8 cellular contexts compared by ENCODE assay signal in genomic region chr1:225445644-225446297, GRCh38. TPM values are rescaled to one million over a fixed set of nuclear protein-coding genes. Genes with fewer than 3 reads are reported as not detected.
DNase-seq lines count a peak whose midpoint lies in the region; ATAC-seq, FAIRE-seq and TF ChIP-seq lines count a peak whose summit lies in the region.

No MANE protein-coding gene starts in this region.

- peak in 1 of 5 donors; percentile 47 for DNase-seq in CD8-positive, alpha-beta memory T cell
- DNase-seq in OCI-M1 (lab: John Stamatoyannopoulos, UW) (peak; percentile 48), pancreas (peak in 2 of 6 donors; percentile 10), RKO (ENCODE audit: low spot score) (no peak), MG63 (no peak)
- no peak for DNase-seq in activated CD4-positive, CD25-positive, alpha-beta regulatory T cell (lab: John Stamatoyannopoulos, UW)

- H3K27ac Mint-ChIP-seq in CD8-positive, alpha-beta memory T cell = peak overlapping the region; percentile 68 to 98 (median 94)

- H3K4me1 Mint-ChIP-seq in CD8-positive, alpha-beta memory T cell = peaks cover 52 to 62% (median 60%) of the 10 kb centered on the region in 3 donors

- peak overlapping the region; percentile 29 for H3K27ac ChIP-seq in CD8-positive, alpha-beta memory T cell (ENCODE audit: low read depth, low read length)
- peak overlapping the region; percentile 23 for H3K27ac ChIP-seq in duodenal mucosa (ENCODE audit: low read depth, low read length)
- H3K27ac ChIP-seq in pancreas = peak overlapping the region in 3 of 4 donors; percentile 38 to 81 (median 76)

- POLR2A ChIA-PET in CD8-positive, alpha-beta memory T cell (lab: Charles Lee) = interaction anchor here (1.3 to 3.5 kb wide), 5 partner anchors 15 to 617 kb away, joined by 7 to 98 read pairs (median 10); partner anchors contain the start of genes H3-3A, LBR and SDE2

- peak overlapping the region in 6 of 7 donors; percentile 71 to 86 (median 77) for H3K4me3 Mint-ChIP-seq in CD8-positive, alpha-beta memory T cell

- peaks cover 59% of the 10 kb centered on the region for H3K4me1 ChIP-seq in CD8-positive, alpha-beta memory T cell (ENCODE audit: insufficient read depth, low read length)
- H3K4me1 ChIP-seq in duodenal mucosa (ENCODE audit: control insufficient read depth in 1 of 2, insufficient read depth in 2 of 2, low read length in 2 of 2) (peaks cover 70 to 76% of the 10 kb centered on the region in 2 donors), pancreas (peaks cover 11 to 42% (median 15%) of the 10 kb centered on the region in 3 donors)

- peak overlapping the region; percentile 2 to 37 for H3K9ac ChIP-seq in duodenal mucosa (ENCODE audit: low read depth in 1 of 2, low read length in 2 of 2)

- ATAC-seq in pancreas (no peak), GM21576 (IDR thresholded peaks at IDR 0.05; ENCODE audit: unreplicated experiment) (no peak)

- H3K36me3 Mint-ChIP-seq in CD8-positive, alpha-beta memory T cell = no peaks in the 10 kb centered on the region

- no peaks in the 10 kb centered on the region for H3K27me3 ChIP-seq in CD8-positive, alpha-beta memory T cell (ENCODE audit: insufficient read depth, low read length, poor library complexity, severe bottlenecking)
- H3K27me3 ChIP-seq in duodenal mucosa (ENCODE audit: control insufficient read depth in 1 of 2, insufficient read depth in 2 of 2, low read length in 2 of 2) (no peaks in the 10 kb centered on the region), pancreas (no peaks in the 10 kb centered on the region), MG63 (no peaks in the 10 kb centered on the region)

- WGBS in pancreas, 2 donors = 73 to 84% methylated on average over 7 of the region's 7 CpGs

- no peaks in the 10 kb centered on the region for H3K9me3 ChIP-seq in CD8-positive, alpha-beta memory T cell (ENCODE audit: low read length)
- H3K9me3 ChIP-seq in duodenal mucosa (ENCODE audit: control insufficient read depth in 1 of 2, low read length in 2 of 2) (no peaks in the 10 kb centered on the region), pancreas (no peaks in the 10 kb centered on the region), MG63 (no peaks in the 10 kb centered on the region)

- H3K36me3 ChIP-seq in CD8-positive, alpha-beta memory T cell (ENCODE audit: insufficient read depth, low read length) = no peaks in the 10 kb centered on the region
- H3K36me3 ChIP-seq in duodenal mucosa (ENCODE audit: control insufficient read depth in 1 of 2, insufficient read depth in 2 of 2, low read length in 2 of 2) = no peaks in the 10 kb centered on the region
- H3K36me3 ChIP-seq in pancreas = no peaks in the 10 kb centered on the region
- H3K36me3 ChIP-seq in MG63 = no peaks in the 10 kb centered on the region

- intact Hi-C loops in pancreas (cut with DNase I) = loop anchor here in 1 of 3 donors (10.0 kb wide), 1 partner anchor 131 kb away; no protein-coding TSS in a partner anchor

- H3K27me3 Mint-ChIP-seq in CD8-positive, alpha-beta memory T cell = no peaks in the 10 kb centered on the region

- no peak for FAIRE-seq in pancreas (lab: Jason Lieb, UNC)

- no peaks in the 10 kb centered on the region for H3K9me3 Mint-ChIP-seq in CD8-positive, alpha-beta memory T cell

- CTCF ChIA-PET in CD8-positive, alpha-beta memory T cell (lab: Charles Lee) = interaction anchor here (0.9 to 3.7 kb wide), 7 partner anchors 15 to 451 kb away, joined by 3 to 35 read pairs (median 10); partner anchors contain the start of gene LBR

- peak overlapping the region; percentile 29 for H3K4me3 ChIP-seq in CD8-positive, alpha-beta memory T cell (ENCODE audit: low read length)
- H3K4me3 ChIP-seq in duodenal mucosa (ENCODE audit: low read depth in 1 of 2, low read length in 2 of 2) (peak overlapping the region in 1 of 2 donors; percentile 33), pancreas (no peak overlapping the region), MG63 (no peak overlapping the region)

- TF ChIP-seq CTCF in pancreas (IDR thresholded peaks at IDR 0.05) = no peak

RNA-seq across cellular contexts. Expression of gene LBR, which starts 17.9 kb away (rescaled TPM):
- total RNA-seq in CD8-positive, alpha-beta memory T cell = 100 to 1,000 TPM; 125 to 132 TPM
- polyA plus RNA-seq in CD8-positive, alpha-beta memory T cell = 110 TPM
- 10 to 100 TPM; 18.3 to 31.6 (median 19.9) TPM for total RNA-seq in pancreas
- polyA plus RNA-seq in pancreas = 10 to 100 TPM; 12.3 to 17.0 TPM
- total RNA-seq in MG63 (2014; rRNA removed; shearing (Covaris generic); ENCODE audit: low replicate concordance) = 21.9 and 42.3 TPM in 2 replicates

Comparison
In these comparisons a context has a peak if more than half of its experiments do, and no peak if none do; other contexts are left out.
1. H3K27ac ChIP-seq: peak in every context shown above with its lines; median percentile 76 in pancreas; 29 in CD8-positive, alpha-beta memory T cell; 23 in duodenal mucosa.